In genomic region chr6:33299237-33299944, GRCh38 we compare ENCODE assay signal across 8 cellular contexts. TPM values are rescaled to one million over a fixed set of nuclear protein-coding genes. Genes with fewer than 3 reads are reported as not detected.
A peak's percentile ranks its signal among the peaks of the same experiment; 100 is the strongest.
DNase-seq lines count a peak whose midpoint lies in the region; ATAC-seq, FAIRE-seq and TF ChIP-seq lines count a peak whose summit lies in the region.

No MANE protein-coding gene starts in this region.

- H3K9ac ChIP-seq in HUES6 (ENCODE audit: low read length), result peak overlapping the region; percentile 86
- H3K9ac ChIP-seq in endodermal cell (ENCODE audit: extremely low read depth, low read length, poor library complexity, severe bottlenecking), result peak overlapping the region; percentile 95

- H3K27ac ChIP-seq in HUES6 (ENCODE audit: low read depth, low read length) (peak overlapping the region; percentile 80), endodermal cell (ENCODE audit: low read depth, low read length) (peak overlapping the region; percentile 94), mesodermal cell (ENCODE audit: low read depth, low read length, severe bottlenecking) (peak overlapping the region; percentile 94)

- H3K4me3 ChIP-seq in HUES6 (ENCODE audit: low read depth, low read length) (peak overlapping the region; percentile 97), endodermal cell (ENCODE audit: low read length) (peak overlapping the region; percentile 99), mesodermal cell (ENCODE audit: extremely low read depth, insufficient read depth, low read length, poor library complexity, severe bottlenecking) (peak overlapping the region; percentile 67)

- peak; percentile 64 for TF ChIP-seq CTCF in D721Med (IDR thresholded peaks at IDR 0.05; ENCODE audit: insufficient read depth, missing control alignments)
- peak; percentile 91 for TF ChIP-seq CTCF in endodermal cell (conservative IDR thresholded peaks at IDR 0.05)

- WGBS in endodermal cell (ENCODE audit: insufficient coverage in 1 of 2, insufficient read length in 1 of 2), 2 experiments, result 0% methylated on average over 17 to 54 of the region's 54 CpGs
- 0 to 1% methylated on average over 45 to 49 of the region's 54 CpGs for WGBS in mesodermal cell (ENCODE audit: insufficient coverage in 2 of 2), 2 experiments

- peak overlapping the region; percentile 100 for H3K27ac Mint-ChIP-seq in endodermal cell

- H3K4me1 ChIP-seq in HUES6 (ENCODE audit: control insufficient read depth, insufficient read depth, low read length), result peaks cover 6% of the 10 kb centered on the region; the same call in 1 of the 2 replicates
- H3K4me1 ChIP-seq in endodermal cell (ENCODE audit: control insufficient read depth, insufficient read depth, low read length), result no peaks in the 10 kb centered on the region
- peaks cover 5% of the 10 kb centered on the region for H3K4me1 ChIP-seq in mesodermal cell (ENCODE audit: control insufficient read depth, insufficient read depth, low read length, poor library complexity, severe bottlenecking)

- no peak for FAIRE-seq in D721Med (lab: Jason Lieb, UNC)

- H3K4me3 Mint-ChIP-seq in endodermal cell, result peak overlapping the region; percentile 100

- H3K4me1 Mint-ChIP-seq in endodermal cell, result peaks cover 5% of the 10 kb centered on the region

- H3K27me3 ChIP-seq in HUES6 (ENCODE audit: control insufficient read depth, insufficient read depth, low read length), result no peaks in the 10 kb centered on the region
- H3K27me3 ChIP-seq in endodermal cell (ENCODE audit: control insufficient read depth, insufficient read depth, low read length, poor library complexity, severe bottlenecking), result no peaks in the 10 kb centered on the region

- H3K27me3 Mint-ChIP-seq in endodermal cell (ENCODE audit: insufficient read depth), result no peaks in the 10 kb centered on the region

- no peaks in the 10 kb centered on the region for H3K9me3 ChIP-seq in HUES6 (ENCODE audit: control insufficient read depth, insufficient read depth, low read depth, low read length)
- H3K9me3 ChIP-seq in endodermal cell (ENCODE audit: control insufficient read depth, low read length), result no peaks in the 10 kb centered on the region
- no peaks in the 10 kb centered on the region for H3K9me3 ChIP-seq in mesodermal cell (ENCODE audit: control insufficient read depth, low read length)

- H3K9me3 Mint-ChIP-seq in endodermal cell, result no peaks in the 10 kb centered on the region

- ATAC-seq in GM21447 (IDR thresholded peaks at IDR 0.05; ENCODE audit: unreplicated experiment), result peak; percentile 69

- peak; percentile 78 for DNase-seq in D721Med (ENCODE audit: insufficient read length, low spot score)
- DNase-seq in NOMO-1 treated with dmso at 0.1 percent for 144 hours (lab: John Stamatoyannopoulos, UW; ENCODE audit: unreplicated experiment), result peak; percentile 82
- peak; percentile 81 for DNase-seq in activated CD8-positive, alpha-beta memory T cell treated with anti-CD3 and anti-CD28 coated beads, Interleukin-2, amount 50 U/mL, for 1 hour (ENCODE audit: extremely low read depth)
- DNase-seq in endodermal cell, result peak; percentile 94
- peak; percentile 87 for DNase-seq in stimulated activated CD8-positive, alpha-beta memory T cell treated with anti-CD3 and anti-CD28 coated beads, Interleukin-15, amount 100 ng/mL, for 24 hours (ENCODE audit: low read depth)

- peaks cover 16% of the 10 kb centered on the region for H3K36me3 ChIP-seq in HUES6 (ENCODE audit: control insufficient read depth, insufficient read depth, low read length)
- peaks cover 10% of the 10 kb centered on the region for H3K36me3 ChIP-seq in endodermal cell (ENCODE audit: control insufficient read depth, insufficient read depth, low read length)
- peaks cover 26% of the 10 kb centered on the region for H3K36me3 ChIP-seq in mesodermal cell (ENCODE audit: control insufficient read depth, insufficient read depth, low read length)

- peaks cover 7% of the 10 kb centered on the region for H3K36me3 Mint-ChIP-seq in endodermal cell (ENCODE audit: low read depth)

RNA-seq across cellular contexts. Expression of gene RGL2, which starts 0.6 kb away (rescaled TPM):
- total RNA-seq in endodermal cell, result 10 to 100 TPM; 85.6 to 98.0 TPM
- 54.9 TPM for polyA plus RNA-seq in endodermal cell (2013, experiment 1 of 2)
- 46.3 TPM for polyA plus RNA-seq in endodermal cell (2013, experiment 2 of 2)
- polyA plus RNA-seq in mesodermal cell (2013, experiment 1 of 2), result 64.2 TPM
- 53.6 TPM for polyA plus RNA-seq in mesodermal cell (2013, experiment 2 of 2)

RNA-seq across cellular contexts. Expression of gene PFDN6, which starts 10.0 kb away (rescaled TPM):
- total RNA-seq in endodermal cell, result 10 to 100 TPM; 69.9 to 86.4 TPM
- 91.1 TPM for polyA plus RNA-seq in endodermal cell (2013, experiment 1 of 2)
- 84.9 TPM for polyA plus RNA-seq in endodermal cell (2013, experiment 2 of 2)
- polyA plus RNA-seq in mesodermal cell (2013, experiment 1 of 2), result 92.7 TPM
- 81.2 TPM for polyA plus RNA-seq in mesodermal cell (2013, experiment 2 of 2)

RNA-seq across cellular contexts. Expression of gene WDR46, which starts 10.4 kb away (rescaled TPM):
- 10 to 100 TPM; 42.9 to 62.5 TPM for total RNA-seq in endodermal cell
- 41.0 TPM for polyA plus RNA-seq in endodermal cell (2013, experiment 1 of 2)
- polyA plus RNA-seq in endodermal cell (2013, experiment 2 of 2), result 32.0 TPM
- 57.1 TPM for polyA plus RNA-seq in mesodermal cell (2013, experiment 1 of 2)
- polyA plus RNA-seq in mesodermal cell (2013, experiment 2 of 2), result 48.4 TPM

RNA-seq across cellular contexts. Expression of gene TAPBP, which starts 14.5 kb away (rescaled TPM):
- 10 to 100 TPM in 1 of 2 donors, 1 to 10 TPM in 1; 7.0 to 11.1 TPM for total RNA-seq in endodermal cell
- polyA plus RNA-seq in endodermal cell (2013, experiment 1 of 2), result 13.5 TPM
- 12.4 TPM for polyA plus RNA-seq in endodermal cell (2013, experiment 2 of 2)
- polyA plus RNA-seq in mesodermal cell (2013, experiment 1 of 2), result 24.0 TPM
- polyA plus RNA-seq in mesodermal cell (2013, experiment 2 of 2), result 19.1 TPM

RNA-seq across cellular contexts. Expression of gene ZBTB22, which starts 18.2 kb away (rescaled TPM):
- 10 to 100 TPM; 15.2 to 19.8 TPM for total RNA-seq in endodermal cell
- 26.5 TPM for polyA plus RNA-seq in endodermal cell (2013, experiment 1 of 2)
- 20.6 TPM for polyA plus RNA-seq in endodermal cell (2013, experiment 2 of 2)
- 21.2 TPM for polyA plus RNA-seq in mesodermal cell (2013, experiment 1 of 2)
- 14.2 TPM for polyA plus RNA-seq in mesodermal cell (2013, experiment 2 of 2)

Comparison
In these comparisons a context has a peak if more than half of its experiments do, and no peak if none do; other contexts are left out.
1. Peak in every context shown above with its lines: DNase-seq, ATAC-seq, H3K4me3 ChIP-seq and H3K27ac ChIP-seq.